9 cellular contexts compared by ENCODE assay signal in genomic region chr19:2579678-2580280, GRCh38.
DNase-seq lines count a peak whose midpoint lies in the region; ATAC-seq and TF ChIP-seq lines count a peak whose summit lies in the region.
"Had no signal": no experiment of that assay in that cellular context is flagged by ENCODE, and none has a peak within 500 bp of the region (broad histone marks: within the 10 kb centered on the region; RNA-seq: fewer than 3 reads in every experiment).

No MANE protein-coding gene starts in this region.

- no peak for TF ChIP-seq EP300 in transverse colon (IDR thresholded peaks at IDR 0.05; ENCODE audit: low read depth)

- peaks cover 15 to 39% (median 28%) of the 10 kb centered on the region in 4 donors for H3K4me1 ChIP-seq in transverse colon
- peaks cover 12% of the 10 kb centered on the region for H3K4me1 ChIP-seq in CD8-positive, alpha-beta memory T cell (ENCODE audit: insufficient read depth, low read length)

- intact Hi-C loops in activated CD8-positive, alpha-beta T cell treated with anti-CD3 and anti-CD28 coated beads for 36 hours (cut with micrococcal nuclease): no loop called here
- intact Hi-C loops in transverse colon (cut with DNase I; ENCODE audit: low total_unique reads): loop anchor here (2.0 to 5.0 kb wide), 3 partner anchors 33 to 103 kb away; partner anchors contain the start of gene GADD45B

- peak overlapping the region; percentile 77 to 87 (median 81) for H3K27ac ChIP-seq in transverse colon
- H3K27ac ChIP-seq in CD8-positive, alpha-beta memory T cell (ENCODE audit: low read depth, low read length): no peak overlapping the region

- H3K36me3 Mint-ChIP-seq in activated CD8-positive, alpha-beta T cell treated with anti-CD3 and anti-CD28 coated beads for 36 hours (ENCODE audit: low read depth): no peaks in the 10 kb centered on the region
- peaks cover 3% of the 10 kb centered on the region for H3K36me3 Mint-ChIP-seq in activated CD8-positive, alpha-beta T cell treated with anti-CD3 and anti-CD28 coated beads, Interleukin-2, amount 10 ng/mL, durations not matched to agents 7 days and 5 days (ENCODE audit: low read depth)
- no peaks in the 10 kb centered on the region for H3K36me3 Mint-ChIP-seq in effector memory CD8-positive, alpha-beta T cell (ENCODE audit: insufficient read depth)
- H3K36me3 Mint-ChIP-seq in natural killer cell treated with Interleukin-12 subunit alpha and Interleukin-12 subunit beta and Interleukin-15 and Interleukin-18, amount 100 ng/mL, for 72 hours: peaks cover 5% of the 10 kb centered on the region
- no peaks in the 10 kb centered on the region for H3K36me3 Mint-ChIP-seq in CD8-positive, alpha-beta memory T cell

- CTCF ChIA-PET in activated CD8-positive, alpha-beta T cell treated with anti-CD3 and anti-CD28 coated beads for 36 hours (lab: Charles Lee): interaction anchor here (0.7 to 4.7 kb wide), 16 partner anchors 9 to 107 kb away, joined by 3 to 40 read pairs (median 4); partner anchors contain the start of gene GADD45B
- CTCF ChIA-PET in activated CD8-positive, alpha-beta T cell treated with anti-CD3 and anti-CD28 coated beads, Interleukin-2, amount 10 ng/mL, durations not matched to agents 7 days and 5 days (lab: Charles Lee): interaction anchor here (0.7 to 4.2 kb wide), 15 partner anchors 9 to 111 kb away, joined by 3 to 27 read pairs (median 4); partner anchors contain the start of gene GADD45B
- CTCF ChIA-PET in CD8-positive, alpha-beta memory T cell (lab: Charles Lee): interaction anchor here (0.6 to 4.8 kb wide), 16 partner anchors 15 to 152 kb away, joined by 3 to 31 read pairs (median 4); partner anchors contain the start of genes GADD45B, LMNB2 and TIMM13

- H3K4me3 ChIP-seq in transverse colon: peak overlapping the region in 2 of 4 donors; percentile 27 to 47
- no peak overlapping the region for H3K4me3 ChIP-seq in CD8-positive, alpha-beta memory T cell (ENCODE audit: low read length)

- WGBS in transverse colon (ENCODE audit: low coverage in 1 of 2), 2 donors: 39 to 80% methylated on average over 3 to 14 of the region's 14 CpGs

- peak; percentile 44 for TF ChIP-seq CTCF in activated CD8-positive, alpha-beta T cell treated with anti-CD3 and anti-CD28 coated beads for 36 hours (IDR thresholded peaks at IDR 0.05)
- peak in 1 of 5 experiments; percentile 53 for TF ChIP-seq CTCF in transverse colon (IDR thresholded peaks at IDR 0.05)

- in situ Hi-C loops in transverse colon (cut with MboI; ENCODE audit: low pct_ligation_motif_present in 1 of 4, low pct_unique_long_range_greater_than_20kb in 1 of 4, low sequenced_read_pairs in 3 of 4): no loop called here

- DNase-seq in activated CD8-positive, alpha-beta T cell treated with anti-CD3 and anti-CD28 coated beads for 36 hours: no peak
- no peak for DNase-seq in activated CD8-positive, alpha-beta T cell treated with anti-CD3 and anti-CD28 coated beads, Interleukin-2, amount 10 ng/mL, durations not matched to agents 7 days and 5 days
- DNase-seq in effector memory CD8-positive, alpha-beta T cell: no peak
- no peak for DNase-seq in natural killer cell treated with Interleukin-12 subunit alpha and Interleukin-12 subunit beta and Interleukin-15 and Interleukin-18, amount 100 ng/mL, for 72 hours (ENCODE audit: low spot score)
- DNase-seq in transverse colon (no peak), NCI-H526 (lab: John Stamatoyannopoulos, UW) (no peak), CD1c-positive myeloid dendritic cell (ENCODE audit: extremely low spot score) (no peak)
- DNase-seq in CD8-positive, alpha-beta memory T cell: no peak
- DNase-seq: NCI-H2171 had no signal

- peaks cover 12% of the 10 kb centered on the region for H3K27me3 Mint-ChIP-seq in activated CD8-positive, alpha-beta T cell treated with anti-CD3 and anti-CD28 coated beads for 36 hours
- H3K27me3 Mint-ChIP-seq in activated CD8-positive, alpha-beta T cell treated with anti-CD3 and anti-CD28 coated beads, Interleukin-2, amount 10 ng/mL, durations not matched to agents 7 days and 5 days (ENCODE audit: low read depth): peaks cover 7% of the 10 kb centered on the region
- H3K27me3 Mint-ChIP-seq in effector memory CD8-positive, alpha-beta T cell: peaks cover 9 to 14% of the 10 kb centered on the region in 2 donors
- no peaks in the 10 kb centered on the region for H3K27me3 Mint-ChIP-seq in natural killer cell treated with Interleukin-12 subunit alpha and Interleukin-12 subunit beta and Interleukin-15 and Interleukin-18, amount 100 ng/mL, for 72 hours
- peaks cover 6 to 9% of the 10 kb centered on the region in 2 donors for H3K27me3 Mint-ChIP-seq in CD8-positive, alpha-beta memory T cell

- no peaks in the 10 kb centered on the region for H3K4me1 Mint-ChIP-seq in activated CD8-positive, alpha-beta T cell treated with anti-CD3 and anti-CD28 coated beads for 36 hours (ENCODE audit: low read depth)
- peaks cover 12% of the 10 kb centered on the region for H3K4me1 Mint-ChIP-seq in activated CD8-positive, alpha-beta T cell treated with anti-CD3 and anti-CD28 coated beads, Interleukin-2, amount 10 ng/mL, durations not matched to agents 7 days and 5 days (ENCODE audit: low read depth)
- peaks cover 0 to 2% of the 10 kb centered on the region in 2 donors for H3K4me1 Mint-ChIP-seq in effector memory CD8-positive, alpha-beta T cell (ENCODE audit: low read depth in 2 of 2)
- H3K4me1 Mint-ChIP-seq in natural killer cell treated with Interleukin-12 subunit alpha and Interleukin-12 subunit beta and Interleukin-15 and Interleukin-18, amount 100 ng/mL, for 72 hours (ENCODE audit: low read depth in 2 of 2): peaks cover 10 to 14% of the 10 kb centered on the region in 2 donors
- H3K4me1 Mint-ChIP-seq in CD8-positive, alpha-beta memory T cell: peaks cover 0 to 10% (median 0%) of the 10 kb centered on the region in 3 donors

- peaks cover 10% of the 10 kb centered on the region for H3K9me3 Mint-ChIP-seq in activated CD8-positive, alpha-beta T cell treated with anti-CD3 and anti-CD28 coated beads for 36 hours
- peaks cover 14% of the 10 kb centered on the region for H3K9me3 Mint-ChIP-seq in activated CD8-positive, alpha-beta T cell treated with anti-CD3 and anti-CD28 coated beads, Interleukin-2, amount 10 ng/mL, durations not matched to agents 7 days and 5 days (ENCODE audit: insufficient read depth)
- H3K9me3 Mint-ChIP-seq in effector memory CD8-positive, alpha-beta T cell: peaks cover 0 to 2% of the 10 kb centered on the region in 2 donors
- H3K9me3 Mint-ChIP-seq in natural killer cell treated with Interleukin-12 subunit alpha and Interleukin-12 subunit beta and Interleukin-15 and Interleukin-18, amount 100 ng/mL, for 72 hours: no peaks in the 10 kb centered on the region
- H3K9me3 Mint-ChIP-seq in CD8-positive, alpha-beta memory T cell: peaks cover 0 to 19% (median 6%) of the 10 kb centered on the region in 5 donors

- H3K9me3 ChIP-seq in transverse colon: peaks cover 0 to 6% of the 10 kb centered on the region in 2 donors
- no peaks in the 10 kb centered on the region for H3K9me3 ChIP-seq in CD8-positive, alpha-beta memory T cell (ENCODE audit: low read length)

- H3K36me3 ChIP-seq in transverse colon: no peaks in the 10 kb centered on the region
- H3K36me3 ChIP-seq in CD8-positive, alpha-beta memory T cell (ENCODE audit: insufficient read depth, low read length): no peaks in the 10 kb centered on the region

- ATAC-seq in activated CD8-positive, alpha-beta T cell treated with anti-CD3 and anti-CD28 coated beads for 36 hours: no peak
- no peak for ATAC-seq in activated CD8-positive, alpha-beta T cell treated with anti-CD3 and anti-CD28 coated beads, Interleukin-2, amount 10 ng/mL, durations not matched to agents 7 days and 5 days
- no peak for ATAC-seq in effector memory CD8-positive, alpha-beta T cell (replicated peaks)
- no peak for ATAC-seq in natural killer cell treated with Interleukin-12 subunit alpha and Interleukin-12 subunit beta and Interleukin-15 and Interleukin-18, amount 100 ng/mL, for 72 hours

- no peaks in the 10 kb centered on the region for H3K27me3 ChIP-seq in transverse colon
- H3K27me3 ChIP-seq in CD8-positive, alpha-beta memory T cell (ENCODE audit: insufficient read depth, low read length, poor library complexity, severe bottlenecking): peaks cover 5% of the 10 kb centered on the region

- POLR2A ChIA-PET in activated CD8-positive, alpha-beta T cell treated with anti-CD3 and anti-CD28 coated beads for 36 hours (lab: Charles Lee): interaction anchor here (0.7 to 2.5 kb wide), 4 partner anchors 18 to 103 kb away, joined by 3 to 25 read pairs (median 3); partner anchors contain the start of gene GADD45B
- POLR2A ChIA-PET in activated CD8-positive, alpha-beta T cell treated with anti-CD3 and anti-CD28 coated beads, Interleukin-2, amount 10 ng/mL, durations not matched to agents 7 days and 5 days (lab: Charles Lee): interaction anchor here (0.7 to 6.6 kb wide), 2 partner anchors 103 to 106 kb away, joined by 4 to 62 read pairs; partner anchors contain the start of gene GADD45B
- POLR2A ChIA-PET in CD8-positive, alpha-beta memory T cell (lab: Charles Lee): interaction anchor here (0.7 to 4.2 kb wide), 4 partner anchors 100 to 108 kb away, joined by 3 to 29 read pairs (median 7); partner anchors contain the start of gene GADD45B

- no peak for TF ChIP-seq POLR2A in transverse colon (IDR thresholded peaks at IDR 0.05)

- H3K27ac Mint-ChIP-seq in activated CD8-positive, alpha-beta T cell treated with anti-CD3 and anti-CD28 coated beads for 36 hours: no peak overlapping the region
- H3K27ac Mint-ChIP-seq in activated CD8-positive, alpha-beta T cell treated with anti-CD3 and anti-CD28 coated beads, Interleukin-2, amount 10 ng/mL, durations not matched to agents 7 days and 5 days: no peak overlapping the region
- no peak overlapping the region for H3K27ac Mint-ChIP-seq in effector memory CD8-positive, alpha-beta T cell
- peak overlapping the region in 1 of 2 donors; percentile 45 for H3K27ac Mint-ChIP-seq in natural killer cell treated with Interleukin-12 subunit alpha and Interleukin-12 subunit beta and Interleukin-15 and Interleukin-18, amount 100 ng/mL, for 72 hours
- H3K27ac Mint-ChIP-seq in CD8-positive, alpha-beta memory T cell: no peak overlapping the region

- peak overlapping the region; percentile 32 for H3K4me3 Mint-ChIP-seq in activated CD8-positive, alpha-beta T cell treated with anti-CD3 and anti-CD28 coated beads for 36 hours
- no peak overlapping the region for H3K4me3 Mint-ChIP-seq in activated CD8-positive, alpha-beta T cell treated with anti-CD3 and anti-CD28 coated beads, Interleukin-2, amount 10 ng/mL, durations not matched to agents 7 days and 5 days
- H3K4me3 Mint-ChIP-seq in effector memory CD8-positive, alpha-beta T cell: peak overlapping the region; percentile 37 to 47
- H3K4me3 Mint-ChIP-seq in natural killer cell treated with Interleukin-12 subunit alpha and Interleukin-12 subunit beta and Interleukin-15 and Interleukin-18, amount 100 ng/mL, for 72 hours: peak overlapping the region; percentile 71
- H3K4me3 Mint-ChIP-seq in CD8-positive, alpha-beta memory T cell: peak overlapping the region in 1 of 7 donors; percentile 74
